25 cellular contexts compared by ENCODE assay signal in the genomic region with DNA sequence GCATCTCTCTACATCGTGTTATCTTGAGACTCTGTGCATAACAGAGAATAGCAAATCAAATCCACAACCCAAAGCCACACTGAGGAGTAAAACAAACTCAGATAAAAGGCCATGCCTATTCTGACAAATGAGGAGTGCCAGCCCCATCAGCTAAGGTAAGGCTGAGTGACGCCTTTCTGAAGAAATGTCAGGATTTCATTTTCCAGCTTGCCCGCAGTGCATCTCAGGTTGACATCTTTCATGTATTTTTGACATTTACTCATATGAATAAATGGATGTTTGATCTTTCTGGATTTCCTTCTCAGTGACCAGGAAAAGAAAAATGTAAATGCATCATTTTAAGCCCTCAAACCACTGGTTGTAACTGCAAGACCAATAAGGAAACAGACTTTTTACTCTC.
"Had no signal": no experiment of that assay in that cellular context is flagged by ENCODE, and none has a peak within 500 bp of the region (broad histone marks: within the 10 kb centered on the region; RNA-seq: fewer than 3 reads in every experiment).

No MANE protein-coding gene starts in this region.

- DNase-seq: stimulated activated CD4-positive, alpha-beta T cell treated with anti-CD3 and anti-CD28 coated beads, Interleukin-2, amount 100 ng/mL, for 48 hours; stimulated activated CD4-positive, alpha-beta T cell treated with anti-CD3 and anti-CD28 coated beads, Interleukin-4, amount 100 ng/mL, for 1 hour; stimulated activated CD4-positive, alpha-beta T cell treated with anti-CD3 and anti-CD28 coated beads, Interleukin-4, amount 100 ng/mL, for 24 hours; stimulated activated CD4-positive, alpha-beta T cell treated with anti-CD3 and anti-CD28 coated beads, Interleukin-4, amount 100 ng/mL, for 4 hours; stimulated activated CD8-positive, alpha-beta memory T cell treated with anti-CD3 and anti-CD28 coated beads, Interleukin-4, amount 100 ng/mL, for 48 hours; stimulated activated naive B cell treated with anti-CD40 and anti-IgM and Interleukin-4, amounts not matched to agents 10 μg/mL and 1 μg/mL and 100 μg/mL, for 72 hours; stimulated activated naive CD4-positive, alpha-beta T cell; stimulated activated naive CD4-positive, alpha-beta T cell treated with Interleukin-2 at 50 U/mL for 16 hours; stimulated activated naive CD8-positive, alpha-beta T cell treated with anti-CD3 and anti-CD28 coated beads, Interleukin-15, amount 100 ng/mL, for 72 hours; stimulated activated naive CD8-positive, alpha-beta T cell treated with anti-CD3 and anti-CD28 coated beads, Interleukin-15, Interleukin-2, amounts not matched to agents 100 U/mL and 50 U/mL, for 24 hours; stomach; substantia nigra; testis; thyroid gland; tibial artery; transverse colon; upper lobe of left lung; upper lobe of right lung; uterus had no signal

- ATAC-seq: stimulated activated effector memory CD8-positive, alpha-beta T cell treated with anti-CD3 and anti-CD28 coated beads, Interleukin-12 subunit alpha, Interleukin-12 subunit beta, amount 100 ng/mL, for 72 hours; stimulated activated memory B cell treated with anti-CD40 and anti-IgM and Interleukin-4, amounts not matched to agents 10 μg/mL and 1 μg/mL and 100 μg/mL, for 72 hours; stimulated activated naive B cell treated with anti-CD40 and anti-IgM and Interleukin-4, amounts not matched to agents 10 μg/mL and 1 μg/mL and 100 μg/mL, for 72 hours; stimulated activated naive CD8-positive, alpha-beta T cell treated with anti-CD3 and anti-CD28 coated beads, Interleukin-15, amount 100 ng/mL, for 72 hours; stimulated activated naive CD8-positive, alpha-beta T cell treated with anti-CD3 and anti-CD28 coated beads, Interleukin-15, Interleukin-2, amounts not matched to agents 100 U/mL and 50 U/mL, for 24 hours; upper lobe of right lung had no signal

- H3K4me3 ChIP-seq: stomach, suprapubic skin, testis, thoracic aorta, thyroid gland, tibial artery, tibial nerve, transverse colon, upper lobe of left lung, upper lobe of right lung, uterus, vagina had no signal

- H3K27ac ChIP-seq: stomach, suprapubic skin, testis, thoracic aorta, thyroid gland, tibial artery, tibial nerve, transverse colon, upper lobe of left lung, upper lobe of right lung, uterus, vagina had no signal

- H3K27me3 ChIP-seq: stomach, suprapubic skin, testis, thyroid gland, tibial artery, tibial nerve, transverse colon, upper lobe of left lung, upper lobe of right lung, uterus, vagina had no signal

- H3K9me3 ChIP-seq: stomach, suprapubic skin, testis, thoracic aorta, thyroid gland, tibial artery, tibial nerve, transverse colon, upper lobe of left lung, upper lobe of right lung, uterus, vagina had no signal

- H3K36me3 ChIP-seq: stomach, suprapubic skin, thoracic aorta, thyroid gland, tibial artery, tibial nerve, transverse colon, upper lobe of left lung, upper lobe of right lung, uterus, vagina had no signal

- H3K4me1 ChIP-seq: stomach, suprapubic skin, testis, thyroid gland, tibial artery, tibial nerve, transverse colon, upper lobe of left lung, upper lobe of right lung, uterus, vagina had no signal
